38 cellular contexts compared by ENCODE assay signal in the genomic region with DNA sequence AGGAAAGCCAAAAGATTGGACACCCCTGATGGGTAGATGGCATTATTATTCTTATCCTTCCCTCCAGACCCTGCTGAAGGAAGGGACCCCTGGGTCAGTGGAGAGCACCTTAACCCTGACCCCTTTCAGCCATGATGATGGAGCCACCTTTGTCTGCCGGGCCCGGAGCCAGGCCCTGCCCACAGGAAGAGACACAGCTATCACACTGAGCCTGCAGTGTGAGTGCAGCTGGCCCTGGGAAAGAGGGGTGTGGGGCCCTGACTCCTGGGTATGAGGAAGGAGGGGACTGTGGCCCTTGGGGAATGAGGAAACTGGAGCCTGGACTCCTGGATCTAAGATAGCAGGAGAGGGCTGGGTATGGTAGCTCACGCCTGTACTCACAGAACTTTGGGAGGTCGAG. TPM values are rescaled to one million over a fixed set of nuclear protein-coding genes. Genes with fewer than 3 reads are reported as not detected.
"Had no signal": no experiment of that assay in that cellular context is flagged by ENCODE, and none has a peak within 500 bp of the region (broad histone marks: within the 10 kb centered on the region; RNA-seq: fewer than 3 reads in every experiment).

No MANE protein-coding gene starts in this region.

- H3K4me3 Mint-ChIP-seq: activated CD4-positive, alpha-beta memory T cell treated with anti-CD3 and anti-CD28 coated beads, Interleukin-2, amount 10 ng/mL, durations not matched to agents 7 days and 5 days; activated CD8-positive, alpha-beta memory T cell treated with anti-CD3 and anti-CD28 coated beads, Interleukin-2, amount 10 ng/mL, durations not matched to agents 7 days and 5 days; activated naive CD4-positive, alpha-beta T cell treated with anti-CD3 and anti-CD28 coated beads, Interleukin-2, amount 10 ng/mL, durations not matched to agents 7 days and 5 days; activated naive CD8-positive, alpha-beta T cell; activated naive CD8-positive, alpha-beta T cell treated with anti-CD3 and anti-CD28 coated beads, Interleukin-2, amount 50 U/mL, for 24 hours had no signal

- H3K27ac ChIP-seq: PC-9, RWPE1, VCaP had no signal

- H3K4me3 ChIP-seq: PC-9 had no signal

- ATAC-seq: activated CD8-positive, alpha-beta memory T cell treated with anti-CD3 and anti-CD28 coated beads, Interleukin-2, amount 10 ng/mL, durations not matched to agents 7 days and 5 days; activated naive CD8-positive, alpha-beta T cell treated with anti-CD3 and anti-CD28 coated beads, Interleukin-2, amount 50 U/mL, for 24 hours; Right ventricle myocardium inferior had no signal

- H3K36me3 Mint-ChIP-seq: activated CD8-positive, alpha-beta memory T cell treated with anti-CD3 and anti-CD28 coated beads, Interleukin-2, amount 10 ng/mL, durations not matched to agents 7 days and 5 days; activated naive CD4-positive, alpha-beta T cell treated with anti-CD3 and anti-CD28 coated beads, Interleukin-2, amount 10 ng/mL, durations not matched to agents 7 days and 5 days; activated naive CD8-positive, alpha-beta T cell had no signal

- DNase-seq: activated CD4-positive, alpha-beta memory T cell treated with anti-CD3 and anti-CD28 coated beads, Interleukin-2, amount 10 ng/mL, durations not matched to agents 7 days and 5 days; activated CD4-positive, alpha-beta T cell treated with anti-CD3 and anti-CD28 coated beads for 1 hour; activated CD4-positive, alpha-beta T cell treated with anti-CD3 and anti-CD28 coated beads for 48 hours; activated CD4-positive, CD25-positive, alpha-beta regulatory T cell; activated CD8-positive, alpha-beta memory T cell treated with anti-CD3 and anti-CD28 coated beads for 24 hours; activated CD8-positive, alpha-beta memory T cell treated with anti-CD3 and anti-CD28 coated beads, Interleukin-2, amount 10 ng/mL, durations not matched to agents 7 days and 5 days; activated CD8-positive, alpha-beta memory T cell treated with anti-CD3 and anti-CD28 coated beads, Interleukin-2, amount 50 U/mL, for 48 hours; activated effector memory CD4-positive, alpha-beta T cell treated with Interleukin-2 at 50 U/mL for 16 hours; activated naive CD4-positive, alpha-beta T cell treated with anti-CD3 and anti-CD28 coated beads, Interleukin-2, amount 10 ng/mL, durations not matched to agents 7 days and 5 days; activated naive CD8-positive, alpha-beta T cell treated with anti-CD3 and anti-CD28 coated beads, Interleukin-2, amount 50 U/mL, for 24 hours; activated T-cell treated with anti-CD3 and anti-CD28 coated beads, Interleukin-2, amount 50 U/mL, for 48 hours; anterior cingulate cortex; Karpas-422; KBM-7; NCI-H1048; NCI-H1105 treated with DMSO at 0.1 percent for 48 hours; NCI-H1436; NCI-H1694; NCI-H1930; NCI-H2081 treated with DMSO at 0.1 percent for 48 hours; NCI-H345; NCI-H524 treated with DMSO at 0.1 percent for 48 hours; NCI-H748 treated with DMSO at 0.1 percent for 48 hours; NK-92 treated with Interleukin-12 subunit alpha and Interleukin-12 subunit beta, amount 100 ng/mL, for 24 hours; PC-9; SW 1271; T-helper 1 cell; T-helper 2 cell; T-helper 9 cell had no signal

- H3K27ac Mint-ChIP-seq: activated CD4-positive, alpha-beta memory T cell treated with anti-CD3 and anti-CD28 coated beads, Interleukin-2, amount 10 ng/mL, durations not matched to agents 7 days and 5 days; activated CD8-positive, alpha-beta memory T cell treated with anti-CD3 and anti-CD28 coated beads, Interleukin-2, amount 10 ng/mL, durations not matched to agents 7 days and 5 days; activated naive CD4-positive, alpha-beta T cell treated with anti-CD3 and anti-CD28 coated beads, Interleukin-2, amount 10 ng/mL, durations not matched to agents 7 days and 5 days; activated naive CD8-positive, alpha-beta T cell; activated naive CD8-positive, alpha-beta T cell treated with anti-CD3 and anti-CD28 coated beads, Interleukin-2, amount 50 U/mL, for 24 hours had no signal

- H3K9me3 Mint-ChIP-seq: activated CD4-positive, alpha-beta memory T cell treated with anti-CD3 and anti-CD28 coated beads, Interleukin-2, amount 10 ng/mL, durations not matched to agents 7 days and 5 days; activated naive CD4-positive, alpha-beta T cell treated with anti-CD3 and anti-CD28 coated beads, Interleukin-2, amount 10 ng/mL, durations not matched to agents 7 days and 5 days; activated naive CD8-positive, alpha-beta T cell treated with anti-CD3 and anti-CD28 coated beads, Interleukin-2, amount 50 U/mL, for 24 hours; brain had no signal

- FAIRE-seq: RCC 7860 had no signal

- H2AFZ ChIP-seq: PC-9 had no signal

- H3K4me2 ChIP-seq: PC-9 had no signal

RNA-seq across cellular contexts. Expression of gene KIRREL2, which starts 2.7 kb away (rescaled TPM):
- total RNA-seq: MCF 10A, PC-9, Right ventricle myocardium inferior had no signal

RNA-seq across cellular contexts. Expression of gene NPHS1, which starts 7.1 kb away (rescaled TPM):
- total RNA-seq: activated CD4-positive, alpha-beta memory T cell treated with anti-CD3 and anti-CD28 coated beads, Interleukin-2, amount 10 ng/mL, durations not matched to agents 7 days and 5 days; activated CD8-positive, alpha-beta memory T cell treated with anti-CD3 and anti-CD28 coated beads, Interleukin-2, amount 10 ng/mL, durations not matched to agents 7 days and 5 days; MCF 10A; NCI-H460; OCI-LY7; PC-9; Right ventricle myocardium inferior had no signal

RNA-seq across cellular contexts. Expression of gene HCST, which starts 42.9 kb away (rescaled TPM):
- total RNA-seq: MCF 10A, NCI-H460 had no signal
